8 cellular contexts compared by ENCODE assay signal in the genomic region with DNA sequence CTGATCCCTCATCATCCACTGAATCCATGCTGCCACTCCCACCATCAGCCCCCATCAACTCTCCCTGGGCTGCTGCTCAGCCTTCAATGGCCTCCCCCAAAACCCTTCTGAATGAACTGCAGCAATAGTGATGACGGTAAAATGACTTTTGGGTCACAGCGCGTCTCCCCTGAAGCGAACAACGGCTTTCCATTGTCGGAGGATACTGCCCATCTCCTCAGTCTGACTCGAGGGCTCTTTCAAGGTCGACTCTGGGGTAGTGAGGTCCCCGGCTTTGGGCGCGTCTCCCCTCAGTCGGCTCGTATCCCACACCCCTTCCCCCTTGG. TPM values are rescaled to one million over a fixed set of nuclear protein-coding genes. Genes with fewer than 3 reads are reported as not detected.
DNase-seq lines count a peak whose midpoint lies in the region; ATAC-seq and TF ChIP-seq lines count a peak whose summit lies in the region.

No MANE protein-coding gene starts in this region.

- no peaks in the 10 kb centered on the region for H3K36me3 ChIP-seq in naive thymus-derived CD4-positive, alpha-beta T cell (ENCODE audit: control insufficient read depth in 2 of 3, insufficient read depth in 3 of 3, low read length in 3 of 3)

- peak overlapping the region; percentile 89 to 99 (median 98) for H3K4me3 Mint-ChIP-seq in IgD-negative memory B cell
- H3K4me3 Mint-ChIP-seq in naive thymus-derived CD4-positive, alpha-beta T cell = peak overlapping the region; percentile 89 to 99 (median 97)

- no peaks in the 10 kb centered on the region for H3K27me3 Mint-ChIP-seq in IgD-negative memory B cell
- H3K27me3 Mint-ChIP-seq in naive thymus-derived CD4-positive, alpha-beta T cell = no peaks in the 10 kb centered on the region

- CTCF ChIA-PET in naive thymus-derived CD4-positive, alpha-beta T cell (lab: Charles Lee) = interaction anchor here (0.6 to 11.1 kb wide), 19 partner anchors 10 to 204 kb away, joined by 3 to 161 read pairs (median 6); a partner anchor contains a TSS

- no peaks in the 10 kb centered on the region for H3K9me3 Mint-ChIP-seq in IgD-negative memory B cell
- H3K9me3 Mint-ChIP-seq in naive thymus-derived CD4-positive, alpha-beta T cell = peaks cover 0 to 2% (median 0%) of the 10 kb centered on the region in 11 donors

- peaks cover 35 to 49% of the 10 kb centered on the region in 2 donors for H3K4me1 ChIP-seq in naive thymus-derived CD4-positive, alpha-beta T cell (ENCODE audit: control insufficient read depth in 2 of 2, insufficient read depth in 2 of 2, low read length in 2 of 2)

- peak overlapping the region; percentile 77 to 96 (median 94) for H3K27ac Mint-ChIP-seq in IgD-negative memory B cell
- peak overlapping the region; percentile 91 to 99 (median 97) for H3K27ac Mint-ChIP-seq in naive thymus-derived CD4-positive, alpha-beta T cell

- TF ChIP-seq POLR2A in erythroblast (IDR thresholded peaks at IDR 0.05; ENCODE audit: low read length) = no peak

- DNase-seq in AG09309 (ENCODE audit: low read depth) (no peak), choroid plexus epithelial cell (ENCODE audit: low read depth) (no peak), NCI-H2171 treated with DMSO at 0.1 percent for 48 hours (lab: John Stamatoyannopoulos, UW) (no peak), NCI-H1930 (lab: John Stamatoyannopoulos, UW) (no peak), erythroblast (lab: John Stamatoyannopoulos, UW) (no peak), H4 (ENCODE audit: low spot score) (no peak)
- no peak for DNase-seq in naive thymus-derived CD4-positive, alpha-beta T cell

- H3K27ac ChIP-seq in naive thymus-derived CD4-positive, alpha-beta T cell (ENCODE audit: low read depth, low read length) = peak overlapping the region; percentile 77

- ATAC-seq in naive thymus-derived CD4-positive, alpha-beta T cell = peak; percentile 0

- peak overlapping the region; percentile 80 for H3K4me3 ChIP-seq in AG09309 (ENCODE audit: control insufficient read depth, low read depth, low read length)
- H3K4me3 ChIP-seq in choroid plexus epithelial cell (ENCODE audit: low read depth, low read length) = peak overlapping the region; percentile 91
- H3K4me3 ChIP-seq in naive thymus-derived CD4-positive, alpha-beta T cell (ENCODE audit: low read length) = peak overlapping the region; percentile 80

- no peaks in the 10 kb centered on the region for H3K36me3 Mint-ChIP-seq in IgD-negative memory B cell
- H3K36me3 Mint-ChIP-seq in naive thymus-derived CD4-positive, alpha-beta T cell = peaks cover 0 to 13% (median 0%) of the 10 kb centered on the region in 5 donors

- peaks cover 8 to 21% (median 18%) of the 10 kb centered on the region in 3 donors for H3K4me1 Mint-ChIP-seq in IgD-negative memory B cell
- H3K4me1 Mint-ChIP-seq in naive thymus-derived CD4-positive, alpha-beta T cell = peaks cover 44 to 77% (median 67%) of the 10 kb centered on the region in 7 donors

- TF ChIP-seq CTCF in AG09309 (IDR thresholded peaks at IDR 0.05; ENCODE audit: control insufficient read depth, insufficient read depth, low read depth, low read length, missing control alignments) (no peak), choroid plexus epithelial cell (conservative IDR thresholded peaks at IDR 0.05; ENCODE audit: low read depth, low read length) (no peak)

- intact Hi-C loops in naive thymus-derived CD4-positive, alpha-beta T cell (cut with micrococcal nuclease) = loop anchor here (1.0 to 5.0 kb wide), 20 partner anchors 8 to 1136 kb away; a partner anchor contains a TSS

- POLR2A ChIA-PET in naive thymus-derived CD4-positive, alpha-beta T cell (lab: Charles Lee) = interaction anchor here (0.6 to 7.2 kb wide), 15 partner anchors 8 to 176 kb away, joined by 3 to 61 read pairs (median 5); a partner anchor contains a TSS

- H3K9me3 ChIP-seq in naive thymus-derived CD4-positive, alpha-beta T cell (ENCODE audit: control insufficient read depth in 2 of 3, low read length in 3 of 3) = no peaks in the 10 kb centered on the region

- H3K27me3 ChIP-seq in naive thymus-derived CD4-positive, alpha-beta T cell (ENCODE audit: control insufficient read depth in 2 of 2, insufficient read depth in 2 of 2, low read length in 2 of 2) = no peaks in the 10 kb centered on the region

RNA-seq across cellular contexts. Expression of a gene that starts 57.2 kb away (rescaled TPM):
- 113 TPM for polyA plus RNA-seq in IgD-negative memory B cell
- 10 to 100 TPM; 25.0 to 58.3 (median 35.8) TPM for total RNA-seq in naive thymus-derived CD4-positive, alpha-beta T cell
- 10 to 100 TPM; 56.3 to 70.5 TPM for polyA plus RNA-seq in naive thymus-derived CD4-positive, alpha-beta T cell
- 33.3 and 49.0 TPM in 2 replicates for total RNA-seq in H4 (2014; rRNA removed; shearing (Covaris generic))
